Comparison of ENCODE assay signal across 8 cellular contexts in genomic region chr6:111087106-111087835, GRCh38. TPM values are rescaled to one million over a fixed set of nuclear protein-coding genes. Genes with fewer than 3 reads are reported as not detected.
A peak's percentile ranks its signal among the peaks of the same experiment; 100 is the strongest.
DNase-seq lines count a peak whose midpoint lies in the region; ATAC-seq and TF ChIP-seq lines count a peak whose summit lies in the region.

A gene with protein sequence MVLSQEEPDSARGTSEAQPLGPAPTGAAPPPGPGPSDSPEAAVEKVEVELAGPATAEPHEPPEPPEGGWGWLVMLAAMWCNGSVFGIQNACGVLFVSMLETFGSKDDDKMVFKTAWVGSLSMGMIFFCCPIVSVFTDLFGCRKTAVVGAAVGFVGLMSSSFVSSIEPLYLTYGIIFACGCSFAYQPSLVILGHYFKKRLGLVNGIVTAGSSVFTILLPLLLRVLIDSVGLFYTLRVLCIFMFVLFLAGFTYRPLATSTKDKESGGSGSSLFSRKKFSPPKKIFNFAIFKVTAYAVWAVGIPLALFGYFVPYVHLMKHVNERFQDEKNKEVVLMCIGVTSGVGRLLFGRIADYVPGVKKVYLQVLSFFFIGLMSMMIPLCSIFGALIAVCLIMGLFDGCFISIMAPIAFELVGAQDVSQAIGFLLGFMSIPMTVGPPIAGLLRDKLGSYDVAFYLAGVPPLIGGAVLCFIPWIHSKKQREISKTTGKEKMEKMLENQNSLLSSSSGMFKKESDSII (plus strand): TSS chr6:111087503. CDS start chr6:111087753, 250 bp downstream.

- no peaks in the 10 kb centered on the region for H3K9me2 ChIP-seq in neural cell (ENCODE audit: insufficient read depth, low read length)

- DNase-seq in Caki2 (ENCODE audit: low read depth) (peak; percentile 58), HPDE6-E6E7 (ENCODE audit: extremely low spot score) (peak; percentile 28), OCI-M1 (lab: John Stamatoyannopoulos, UW) (peak; percentile 48), fibroblast of lung (ENCODE audit: low read depth in 2 of 2) (peak in 1 of 2 donors; percentile 39), stomach (peak; percentile 84)
- DNase-seq in activated T-cell treated with anti-CD3 and anti-CD28 coated beads, Interleukin-2, amount 50 U/mL, for 24 hours = peak; percentile 84

- H3K79me2 ChIP-seq in fibroblast of lung (ENCODE audit: control insufficient read depth, insufficient read depth, low read length) (no peaks in the 10 kb centered on the region), neural cell (replicated peaks; ENCODE audit: insufficient read depth, low read length) (no peaks in the 10 kb centered on the region)

- TF ChIP-seq RAD21 in neural cell (conservative IDR thresholded peaks at IDR 0.05) = no peak

- no peaks in the 10 kb centered on the region for H3F3A ChIP-seq in neural cell (ENCODE audit: insufficient read depth, low read length, poor library complexity, severe bottlenecking)

- peak within 1 kb of the TSS; percentile 20 to 64 (median 45) for H3K4me3 ChIP-seq in fibroblast of lung (replicated peaks in 1 of 4; ENCODE audit: control extremely low read depth in 1 of 4, insufficient read depth in 1 of 4, low read depth in 3 of 4, low read length in 4 of 4)
- peak within 1 kb of the TSS; percentile 90 for H3K4me3 ChIP-seq in neural cell (ENCODE audit: low read length)
- peak within 1 kb of the TSS; percentile 67 to 93 (median 80) for H3K4me3 ChIP-seq in stomach

- peak within 1 kb of the TSS; percentile 87 for H3K27ac Mint-ChIP-seq in activated T-cell treated with anti-CD3 and anti-CD28 coated beads, Interleukin-2, amount 50 U/mL, for 24 hours

- H3K4me3 Mint-ChIP-seq in activated T-cell treated with anti-CD3 and anti-CD28 coated beads, Interleukin-2, amount 50 U/mL, for 24 hours = peak within 1 kb of the TSS; percentile 87

- ATAC-seq in GM19468 (IDR thresholded peaks at IDR 0.05; ENCODE audit: extremely low read depth, unreplicated experiment) = peak; percentile 65

- H3K36me3 ChIP-seq in fibroblast of lung (ENCODE audit: control insufficient read depth, insufficient read depth, low read length) (no peaks in the 10 kb centered on the region), neural cell (ENCODE audit: insufficient read depth, low read length) (no peaks in the 10 kb centered on the region), stomach (no peaks in the 10 kb centered on the region)

- no peaks in the 10 kb centered on the region for H3K4me1 ChIP-seq in fibroblast of lung (ENCODE audit: control insufficient read depth, extremely low read depth, insufficient read depth, low read length)
- peaks cover 15 to 30% (median 23%) of the 10 kb centered on the region in 4 donors for H3K4me1 ChIP-seq in stomach

- TF ChIP-seq CTCF in fibroblast of lung (conservative IDR thresholded peaks at IDR 0.05 in 1 of 2, IDR thresholded peaks at IDR 0.05 in 1 of 2; ENCODE audit: low read depth in 1 of 2, low read length in 2 of 2) (no peak), neural cell (IDR thresholded peaks at IDR 0.05; ENCODE audit: poor library complexity, severe bottlenecking) (no peak), stomach (IDR thresholded peaks at IDR 0.05) (no peak)

- TF ChIP-seq POLR2A in stomach (IDR thresholded peaks at IDR 0.05) = no peak

- 0 to 2% (median 1%) methylated on average over 29 to 86 of the region's 86 CpGs for whole genome bisulfite sequencing in stomach, 5 donors

- H3K27me3 ChIP-seq in fibroblast of lung (ENCODE audit: control insufficient read depth, insufficient read depth, low read length) (peaks cover 37% of the 10 kb centered on the region), neural cell (ENCODE audit: insufficient read depth, low read depth, low read length) (peaks cover 19% of the 10 kb centered on the region), stomach (peaks cover 0 to 40% (median 15%) of the 10 kb centered on the region in 3 donors)

- H2AFZ ChIP-seq in fibroblast of lung (ENCODE audit: low read length) = peak within 1 kb of the TSS; percentile 51
- H2AFZ ChIP-seq in neural cell (ENCODE audit: low read depth, low read length) = peak within 1 kb of the TSS; percentile 25

- H3K9me3 ChIP-seq in fibroblast of lung (ENCODE audit: control insufficient read depth, insufficient read depth, low read depth, low read length) (no peaks in the 10 kb centered on the region), neural cell (ENCODE audit: low read length) (no peaks in the 10 kb centered on the region), stomach (no peaks in the 10 kb centered on the region)

- intact Hi-C loops in stomach (cut with DNase I; ENCODE audit: low total_unique reads) = no loop called here

- H3K4me1 Mint-ChIP-seq in activated T-cell treated with anti-CD3 and anti-CD28 coated beads, Interleukin-2, amount 50 U/mL, for 24 hours (ENCODE audit: low read depth) = peaks cover 36% of the 10 kb centered on the region

- peak within 1 kb of the TSS; percentile 85 for H3K4me2 ChIP-seq in fibroblast of lung (ENCODE audit: extremely low read depth, insufficient read depth, low read length)
- peak within 1 kb of the TSS; percentile 49 for H3K4me2 ChIP-seq in neural cell (ENCODE audit: low read length)

- peaks cover 2% of the 10 kb centered on the region for H3K36me3 Mint-ChIP-seq in activated T-cell treated with anti-CD3 and anti-CD28 coated beads, Interleukin-2, amount 50 U/mL, for 24 hours (ENCODE audit: low read depth)

- H4K20me1 ChIP-seq in fibroblast of lung (ENCODE audit: control insufficient read depth, extremely low read depth, insufficient read depth, low read length) (no peaks in the 10 kb centered on the region), neural cell (ENCODE audit: insufficient read depth) (no peaks in the 10 kb centered on the region)

- in situ Hi-C loops in Caki2 (cut with HindIII; ENCODE audit: low pct_unique_long_range_greater_than_20kb, low sequenced_read_pairs) = no loop called here

- TF ChIP-seq EP300 in neural cell (conservative IDR thresholded peaks at IDR 0.05; ENCODE audit: poor library complexity, severe bottlenecking) = peak; percentile 40
- no peak for TF ChIP-seq EP300 in stomach (IDR thresholded peaks at IDR 0.05)

- H3K27me3 Mint-ChIP-seq in activated T-cell treated with anti-CD3 and anti-CD28 coated beads, Interleukin-2, amount 50 U/mL, for 24 hours = peaks cover 10% of the 10 kb centered on the region

- H3K27ac ChIP-seq in fibroblast of lung (ENCODE audit: insufficient read depth, low read length) (no peak within 1 kb of the TSS), neural cell (ENCODE audit: low read length) (no peak within 1 kb of the TSS), stomach (peak within 1 kb of the TSS; percentile 51 to 88 (median 79))

- H3K9ac ChIP-seq in fibroblast of lung (ENCODE audit: insufficient read depth, low read length) (no peak within 1 kb of the TSS), neural cell (ENCODE audit: low read length) (peak within 1 kb of the TSS; percentile 65)

- H3K9me3 Mint-ChIP-seq in activated T-cell treated with anti-CD3 and anti-CD28 coated beads, Interleukin-2, amount 50 U/mL, for 24 hours = no peaks in the 10 kb centered on the region

TF ChIP-seq in neural cell, 6 proteins besides CTCF, POLR2A, EP300 and RAD21:
- TF ChIP-seq MXI1 (conservative IDR thresholded peaks at IDR 0.05; ENCODE audit: poor library complexity, severe bottlenecking) (no peak), POLR2AphosphoS5 (IDR thresholded peaks at IDR 0.05) (peak; percentile 72)
TF ChIP-seq in neural cell: peak in this region for 1.

RNA-seq across cellular contexts. Expression of the gene that starts here (rescaled TPM):
- 0.14 and 0.74 TPM in 2 replicates for total RNA-seq in Caki2 (2014; rRNA removed; shearing (Covaris generic); ENCODE audit: low replicate concordance)
- under 0.01 TPM in 1 of 2 replicates, not detected in the other for total RNA-seq in fibroblast of lung
- not detected in 2 replicates for polyA plus RNA-seq in fibroblast of lung
- not detected in 2 replicates for polyA plus RNA-seq in fibroblast of lung (2012)
- polyA minus RNA-seq in fibroblast of lung (ENCODE audit: low replicate concordance) = not detected in 2 replicates
- 1.5 and 3.7 TPM in 2 replicates for polyA plus RNA-seq in neural cell
- 18.0 and 22.0 TPM in 2 replicates for polyA minus RNA-seq in neural cell
- total RNA-seq in stomach = 100 to 1,000 TPM in 1 of 5 donors, 10 to 100 TPM in 3, 1 to 10 TPM in 1; 4.9 to 206 (median 14.6) TPM
- polyA plus RNA-seq in stomach = 1 to 10 TPM in 2 of 3 donors, under 1 TPM in 1; 0.46 to 2.2 (median 2.1) TPM

Comparison
In these comparisons a context has a peak if more than half of its experiments do, and no peak if none do; other contexts are left out.
1. Peak in DNase-seq in Caki2; RNA of the gene not detected or under 1 TPM.
2. H3K27ac ChIP-seq: peak in stomach (5 of 5); none in fibroblast of lung (single experiment) and neural cell (single experiment).
3. Peak in every context shown above with its lines, with median percentiles within 50 percentile points of each other: H3K4me3 ChIP-seq.